ENCODE assay signal across 3 cellular contexts in the genomic region with DNA sequence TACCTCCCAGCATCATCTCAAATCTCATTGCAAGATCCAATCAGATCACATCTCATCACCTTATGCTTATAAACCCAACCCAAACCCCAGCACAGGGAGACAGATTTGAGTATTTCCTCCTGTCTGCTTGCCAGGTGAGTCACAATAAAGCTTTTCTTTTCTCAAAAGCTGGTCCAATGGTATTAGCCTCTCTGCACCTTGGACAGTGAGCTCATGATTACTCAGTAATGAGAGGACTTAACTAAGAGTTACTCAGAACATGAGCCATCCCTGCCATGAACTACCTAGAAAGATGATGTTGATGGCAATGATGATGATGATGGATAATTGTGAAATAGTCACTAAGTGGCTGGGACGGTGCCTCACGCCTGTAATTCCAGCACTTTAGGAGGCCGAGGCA.
DNase-seq lines count a peak whose midpoint lies in the region; ATAC-seq, FAIRE-seq and TF ChIP-seq lines count a peak whose summit lies in the region.
"Not testable (repeated sequence)": the region's sequence is repeated elsewhere in the genome, so short reads cannot be mapped to it uniquely, and the experiment has no call there.

No MANE protein-coding gene starts in this region.

- DNase-seq in RCC 7860 (ENCODE audit: low spot score); RWPE2 (ENCODE audit: low spot score); foreskin keratinocyte: not testable (repeated sequence)

- not testable (repeated sequence) for H3K4me3 ChIP-seq in RWPE2 (ENCODE audit: severe bottlenecking)

- not testable (repeated sequence) for H3K27ac ChIP-seq in RWPE2 (ENCODE audit: poor library complexity, severe bottlenecking); foreskin keratinocyte

- H3K27me3 ChIP-seq in RWPE2 (ENCODE audit: insufficient read depth, poor library complexity, severe bottlenecking); foreskin keratinocyte: not testable (repeated sequence)

- not testable (repeated sequence) for H3K36me3 ChIP-seq in RWPE2 (ENCODE audit: low read depth)

- ATAC-seq in RWPE2 (ENCODE audit: low read depth) (peak; percentile 99), foreskin keratinocyte (peak; percentile 87)

- H3K4me1 ChIP-seq in RWPE2 (ENCODE audit: insufficient read depth, poor library complexity, severe bottlenecking); foreskin keratinocyte: not testable (repeated sequence)

- FAIRE-seq in RCC 7860 (lab: Jason Lieb, UNC): peak; percentile 91

- not testable (repeated sequence) for TF ChIP-seq CTCF in RWPE2 (IDR thresholded peaks at IDR 0.05; ENCODE audit: poor library complexity, severe bottlenecking); foreskin keratinocyte (conservative IDR thresholded peaks at IDR 0.05)

- H3K9me3 ChIP-seq in RWPE2 (ENCODE audit: severe bottlenecking): not testable (repeated sequence)
